Comparison of ENCODE assay signal across 8 cellular contexts in the genomic region with DNA sequence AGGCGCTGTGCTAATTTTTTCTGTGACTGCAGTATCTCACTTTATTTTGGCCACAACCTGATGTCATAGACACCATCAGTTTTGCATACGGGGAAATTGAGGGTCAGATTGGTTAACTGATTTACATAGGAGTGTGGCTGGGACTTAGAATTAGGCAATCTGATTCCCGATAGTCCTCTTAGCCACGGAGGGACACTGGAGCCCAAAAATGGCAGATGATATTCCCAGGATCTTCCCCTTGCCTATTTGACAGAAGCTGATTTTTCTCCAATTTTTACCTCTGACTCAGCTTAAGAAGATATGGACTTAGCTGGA. TPM values are rescaled to one million over a fixed set of nuclear protein-coding genes. Genes with fewer than 3 reads are reported as not detected.
DNase-seq lines count a peak whose midpoint lies in the region; ATAC-seq, FAIRE-seq and TF ChIP-seq lines count a peak whose summit lies in the region.

No MANE protein-coding gene starts in this region.

- peaks cover 69% of the 10 kb centered on the region for H3K4me1 Mint-ChIP-seq in activated T-helper 1 cell treated with anti-CD3 and anti-CD28 coated beads, Interleukin-12 subunit alpha, Interleukin-12 subunit beta, Interleukin-2, Interleukin-4 antibody, amounts not matched to agents 30 ng/mL and 10 ng/mL and 1 ng/mL, durations not matched to agents 14 hours and 24 hours and 36 hours (ENCODE audit: low read depth)

- H3K4me1 ChIP-seq in BLaER1 treated with 17β-estradiol and CSF1 and Interleukin-3, amounts not matched to agents 10 nM and 100 nM = peaks cover 25 to 42% (median 37%) of the 10 kb centered on the region in 10 experiments
- H3K4me1 ChIP-seq in kidney (ENCODE audit: control insufficient read depth in 1 of 2, insufficient read depth in 1 of 2, low read depth in 1 of 2, low read length in 2 of 2) (peaks cover 4 to 11% of the 10 kb centered on the region in 2 donors), suprapubic skin (peaks cover 43% of the 10 kb centered on the region)

- intact Hi-C loops in activated T-helper 1 cell treated with anti-CD3 and anti-CD28 coated beads, Interleukin-12 subunit alpha, Interleukin-12 subunit beta, Interleukin-2, Interleukin-4 antibody, amounts not matched to agents 30 ng/mL and 10 ng/mL and 1 ng/mL, durations not matched to agents 14 hours and 24 hours and 36 hours (cut with micrococcal nuclease) = loop anchor here (2.0 kb wide), 1 partner anchor 263 kb away; a partner anchor contains a TSS
- intact Hi-C loops in kidney (cut with DNase I) = no loop called here

- peaks cover 0 to 4% (median 3%) of the 10 kb centered on the region in 11 experiments; a peak in 6 of 22 replicates for H3K36me3 ChIP-seq in BLaER1 treated with 17β-estradiol and CSF1 and Interleukin-3, amounts not matched to agents 10 nM and 100 nM
- no peaks in the 10 kb centered on the region for H3K36me3 ChIP-seq in H7 (replicated peaks; ENCODE audit: control insufficient read depth, insufficient read depth, low read length)
- no peaks in the 10 kb centered on the region for H3K36me3 ChIP-seq in kidney (ENCODE audit: control insufficient read depth in 1 of 2, insufficient read depth in 2 of 2, low read length in 2 of 2)
- no peaks in the 10 kb centered on the region for H3K36me3 ChIP-seq in suprapubic skin

- H3K27ac ChIP-seq in BLaER1 treated with 17β-estradiol and CSF1 and Interleukin-3, amounts not matched to agents 10 nM and 100 nM = no peak overlapping the region
- no peak overlapping the region for H3K27ac ChIP-seq in kidney (ENCODE audit: low read depth in 2 of 2, low read length in 2 of 2)
- H3K27ac ChIP-seq in suprapubic skin = no peak overlapping the region

- peak overlapping the region; percentile 53 for H3K27ac Mint-ChIP-seq in activated T-helper 1 cell treated with anti-CD3 and anti-CD28 coated beads, Interleukin-12 subunit alpha, Interleukin-12 subunit beta, Interleukin-2, Interleukin-4 antibody, amounts not matched to agents 30 ng/mL and 10 ng/mL and 1 ng/mL, durations not matched to agents 14 hours and 24 hours and 36 hours

- peaks cover 15 to 46% (median 28%) of the 10 kb centered on the region in 11 experiments for H3K27me3 ChIP-seq in BLaER1 treated with 17β-estradiol and CSF1 and Interleukin-3, amounts not matched to agents 10 nM and 100 nM
- peaks cover 26% of the 10 kb centered on the region for H3K27me3 ChIP-seq in H7 (ENCODE audit: control insufficient read depth, insufficient read depth, low read length)
- no peaks in the 10 kb centered on the region for H3K27me3 ChIP-seq in suprapubic skin

- no peak for TF ChIP-seq POLR2A in suprapubic skin (IDR thresholded peaks at IDR 0.05)

- 10% methylated on average over 4 of the region's 4 CpGs for WGBS in suprapubic skin

- no peaks in the 10 kb centered on the region for H3K27me3 Mint-ChIP-seq in activated T-helper 1 cell treated with anti-CD3 and anti-CD28 coated beads, Interleukin-12 subunit alpha, Interleukin-12 subunit beta, Interleukin-2, Interleukin-4 antibody, amounts not matched to agents 30 ng/mL and 10 ng/mL and 1 ng/mL, durations not matched to agents 14 hours and 24 hours and 36 hours (ENCODE audit: insufficient read depth)

- H3K4me3 Mint-ChIP-seq in activated T-helper 1 cell treated with anti-CD3 and anti-CD28 coated beads, Interleukin-12 subunit alpha, Interleukin-12 subunit beta, Interleukin-2, Interleukin-4 antibody, amounts not matched to agents 30 ng/mL and 10 ng/mL and 1 ng/mL, durations not matched to agents 14 hours and 24 hours and 36 hours = peak overlapping the region; percentile 87

- DNase-seq in H7 = peak; percentile 23
- DNase-seq in activated T-helper 1 cell treated with anti-CD3 and anti-CD28 coated beads, Interleukin-12 subunit alpha, Interleukin-12 subunit beta, Interleukin-2, Interleukin-4 antibody, amounts not matched to agents 30 ng/mL and 10 ng/mL and 1 ng/mL, durations not matched to agents 14 hours and 24 hours and 36 hours (ENCODE audit: low spot score) = no peak
- no peak for DNase-seq in kidney
- no peak for DNase-seq in suprapubic skin (ENCODE audit: low spot score in 2 of 2)
- no peak for DNase-seq in middle frontal gyrus (ENCODE audit: extremely low spot score, low spot score)
- no peak for DNase-seq in NCI-H226

- H3K36me3 Mint-ChIP-seq in activated T-helper 1 cell treated with anti-CD3 and anti-CD28 coated beads, Interleukin-12 subunit alpha, Interleukin-12 subunit beta, Interleukin-2, Interleukin-4 antibody, amounts not matched to agents 30 ng/mL and 10 ng/mL and 1 ng/mL, durations not matched to agents 14 hours and 24 hours and 36 hours (ENCODE audit: low read depth) = peaks cover 22% of the 10 kb centered on the region

- H3K9me3 ChIP-seq in BLaER1 treated with 17β-estradiol and CSF1 and Interleukin-3, amounts not matched to agents 10 nM and 100 nM (replicated peaks in 1 of 11) = no peaks in the 10 kb centered on the region
- H3K9me3 ChIP-seq in kidney (ENCODE audit: control insufficient read depth in 1 of 2, low read length in 2 of 2) (no peaks in the 10 kb centered on the region), suprapubic skin (no peaks in the 10 kb centered on the region)

- no peaks in the 10 kb centered on the region for H3K9me3 Mint-ChIP-seq in activated T-helper 1 cell treated with anti-CD3 and anti-CD28 coated beads, Interleukin-12 subunit alpha, Interleukin-12 subunit beta, Interleukin-2, Interleukin-4 antibody, amounts not matched to agents 30 ng/mL and 10 ng/mL and 1 ng/mL, durations not matched to agents 14 hours and 24 hours and 36 hours

- no peak for TF ChIP-seq CTCF in kidney (IDR thresholded peaks at IDR 0.05; ENCODE audit: borderline replicate concordance, extremely low read depth, insufficient read depth)
- no peak for TF ChIP-seq CTCF in suprapubic skin (IDR thresholded peaks at IDR 0.05)

- peaks cover 12 to 40% (median 23%) of the 10 kb centered on the region in 11 experiments; a peak in 20 of 22 replicates for H4K20me1 ChIP-seq in BLaER1 treated with 17β-estradiol and CSF1 and Interleukin-3, amounts not matched to agents 10 nM and 100 nM

- peak overlapping the region; percentile 91 to 98 (median 95) for H3K4me2 ChIP-seq in BLaER1 treated with 17β-estradiol and CSF1 and Interleukin-3, amounts not matched to agents 10 nM and 100 nM

- peak overlapping the region in 8 of 11 experiments; percentile 81 to 90 (median 84); a peak in 13 of 22 replicates for H3K9ac ChIP-seq in BLaER1 treated with 17β-estradiol and CSF1 and Interleukin-3, amounts not matched to agents 10 nM and 100 nM
- peak overlapping the region; percentile 43 to 81 for H3K9ac ChIP-seq in kidney (ENCODE audit: low read length in 2 of 2)

- TF ChIP-seq EP300 in suprapubic skin (IDR thresholded peaks at IDR 0.05) = no peak

- FAIRE-seq in kidney (lab: Jason Lieb, UNC) = no peak

- no peak for ATAC-seq in HG02623 (IDR thresholded peaks at IDR 0.05; ENCODE audit: unreplicated experiment)

- H3K4me3 ChIP-seq in BLaER1 treated with 17β-estradiol and CSF1 and Interleukin-3, amounts not matched to agents 10 nM and 100 nM = peak overlapping the region; percentile 78 to 95 (median 86)
- H3K4me3 ChIP-seq in H7 (ENCODE audit: insufficient read depth, low read depth, low read length) (peak overlapping the region; percentile 81), kidney (ENCODE audit: low read length in 2 of 2) (peak overlapping the region; percentile 68 to 90), suprapubic skin (peak overlapping the region; percentile 77)

RNA-seq across cellular contexts. Expression of a gene that starts 1.3 kb away (rescaled TPM):
- total RNA-seq in H7 (2014; rRNA removed; shearing (Covaris generic)) = 25.9 and 49.0 TPM in 2 replicates
- 29.7 and 35.3 TPM in 2 replicates for total RNA-seq in activated T-helper 1 cell treated with anti-CD3 and anti-CD28 coated beads, Interleukin-12 subunit alpha, Interleukin-12 subunit beta, Interleukin-2, Interleukin-4 antibody, amounts not matched to agents 30 ng/mL and 10 ng/mL and 1 ng/mL, durations not matched to agents 14 hours and 24 hours and 36 hours
- total RNA-seq in kidney = 139 TPM
- 11.6 TPM for polyA plus RNA-seq in kidney (ENCODE audit: insufficient read depth, low read depth, low replicate concordance)
- total RNA-seq in suprapubic skin = 10 to 100 TPM; 38.9 to 60.5 (median 49.4) TPM

RNA-seq across cellular contexts. Expression of a gene that starts 46.2 kb away (rescaled TPM):
- not detected in 2 replicates for total RNA-seq in H7 (2014; rRNA removed; shearing (Covaris generic))
- total RNA-seq in activated T-helper 1 cell treated with anti-CD3 and anti-CD28 coated beads, Interleukin-12 subunit alpha, Interleukin-12 subunit beta, Interleukin-2, Interleukin-4 antibody, amounts not matched to agents 30 ng/mL and 10 ng/mL and 1 ng/mL, durations not matched to agents 14 hours and 24 hours and 36 hours = not detected in 2 replicates
- total RNA-seq in kidney (not detected), suprapubic skin (under 1 TPM in 1 of 4 donors, not detected in 3; 0.45 TPM)
- 0.90 TPM for polyA plus RNA-seq in kidney (ENCODE audit: insufficient read depth, low read depth, low replicate concordance)
